In the genomic region with DNA sequence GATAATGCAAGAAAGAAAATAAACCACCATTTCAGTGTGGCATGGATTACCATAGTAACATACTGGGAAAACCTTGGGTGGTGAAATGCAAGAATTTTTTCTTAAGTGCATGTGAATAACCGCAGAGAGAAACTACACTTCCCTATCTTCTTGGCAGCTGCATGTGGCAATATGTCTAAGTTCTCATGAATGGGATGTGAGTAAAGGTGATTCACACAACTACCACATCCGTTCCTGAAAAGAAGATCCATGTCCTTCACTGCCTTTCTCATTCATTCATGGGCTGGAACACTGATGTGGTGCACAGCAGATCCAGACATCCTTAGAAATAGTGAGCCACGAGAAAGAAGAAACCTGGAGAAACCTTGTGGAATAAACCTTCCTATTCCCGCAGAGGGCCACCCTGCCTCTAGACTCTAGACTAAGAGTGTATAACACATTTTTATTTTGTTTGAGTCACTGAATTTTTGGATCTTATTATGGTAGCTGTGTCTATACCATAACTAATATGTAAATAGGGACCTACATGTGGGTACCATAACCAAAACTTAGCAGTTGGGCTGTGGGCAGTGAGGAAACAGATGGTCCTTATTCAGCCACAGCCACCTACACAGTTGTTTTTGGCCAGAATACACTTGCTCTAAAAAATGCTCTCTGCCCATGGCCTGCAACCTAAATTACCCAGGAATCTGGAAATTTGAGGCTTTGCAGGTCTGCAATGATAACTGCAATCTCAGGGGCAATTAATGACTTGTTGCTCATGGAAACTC, we compare ENCODE assay signal across 9 cellular contexts.
DNase-seq lines count a peak whose midpoint lies in the region; ATAC-seq, FAIRE-seq and TF ChIP-seq lines count a peak whose summit lies in the region.
"Had no signal": no experiment of that assay in that cellular context is flagged by ENCODE, and none has a peak within 500 bp of the region (broad histone marks: within the 10 kb centered on the region; RNA-seq: fewer than 3 reads in every experiment).

No MANE protein-coding gene starts in this region.

- H3K9ac ChIP-seq in keratinocyte (ENCODE audit: control insufficient read depth, extremely low read depth, insufficient read depth, low read length) (no peak overlapping the region), endodermal cell (ENCODE audit: extremely low read depth, low read length, poor library complexity, severe bottlenecking) (no peak overlapping the region)

- no peaks in the 10 kb centered on the region for H3K9me3 Mint-ChIP-seq in endodermal cell

- H3K27me3 ChIP-seq in keratinocyte (ENCODE audit: control insufficient read depth, extremely low read depth, insufficient read depth, low read length) (no peaks in the 10 kb centered on the region), endodermal cell (ENCODE audit: control insufficient read depth, insufficient read depth, low read length, poor library complexity, severe bottlenecking) (peaks cover 15% of the 10 kb centered on the region), adrenal gland (no peaks in the 10 kb centered on the region)

- TF ChIP-seq CTCF in keratinocyte (optimal IDR thresholded peaks at IDR 0.05 in 1 of 3, IDR thresholded peaks at IDR 0.05 in 1 of 3, conservative IDR thresholded peaks at IDR 0.05 in 1 of 3; ENCODE audit: extremely low read depth in 1 of 3, insufficient read depth in 2 of 3, low read length in 3 of 3) (no peak), endodermal cell (conservative IDR thresholded peaks at IDR 0.05) (no peak), adrenal gland (IDR thresholded peaks at IDR 0.05) (no peak)

- no peaks in the 10 kb centered on the region for H4K20me1 ChIP-seq in keratinocyte (ENCODE audit: control insufficient read depth, extremely low read depth, insufficient read depth, low read length)

- H3K4me3 Mint-ChIP-seq in endodermal cell: no peak overlapping the region

- intact Hi-C loops in adrenal gland (cut with DNase I): no loop called here

- no peak overlapping the region for H3K27ac Mint-ChIP-seq in endodermal cell

- H3K9me3 ChIP-seq in keratinocyte (ENCODE audit: control insufficient read depth, low read depth, low read length) (no peaks in the 10 kb centered on the region), endodermal cell (ENCODE audit: control insufficient read depth, low read length) (no peaks in the 10 kb centered on the region), adrenal gland (replicated peaks in 1 of 3) (no peaks in the 10 kb centered on the region)

- dilution Hi-C loops in keratinocyte (cut with MboI; ENCODE audit: extremely low pct_ligation_motif_present, low sequenced_read_pairs): no loop called here

- 97% methylated on average over 4 of the region's 4 CpGs; no CpG with 5 or more reads in 1 of the 2 experiments for WGBS in endodermal cell (ENCODE audit: insufficient coverage in 1 of 2, insufficient read length in 1 of 2), 2 experiments
- 73 to 80% (median 75%) methylated on average over 4 of the region's 4 CpGs for WGBS in adrenal gland, 4 donors

- peak; percentile 98 for DNase-seq in SKM-1 treated with dmso at 0.1 percent for 144 hours (lab: John Stamatoyannopoulos, UW; ENCODE audit: unreplicated experiment)
- DNase-seq in keratinocyte (ENCODE audit: low read depth, low spot score): peak; percentile 21
- no peak for DNase-seq in left lobe of liver (ENCODE audit: low spot score)
- no peak for DNase-seq in endodermal cell
- no peak for DNase-seq in activated CD4-positive, alpha-beta T cell treated with anti-CD3 and anti-CD28 coated beads for 48 hours
- no peak for DNase-seq in adrenal gland
- DNase-seq: erythroblast had no signal

- no peak overlapping the region for H3K27ac ChIP-seq in keratinocyte (ENCODE audit: control insufficient read depth, insufficient read depth, low read length)
- H3K27ac ChIP-seq in endodermal cell (ENCODE audit: low read depth, low read length): no peak overlapping the region
- H3K27ac ChIP-seq in adrenal gland: no peak overlapping the region

- FAIRE-seq in keratinocyte (lab: Jason Lieb, UNC): peak; percentile 86

- H3K36me3 ChIP-seq in keratinocyte (ENCODE audit: control insufficient read depth in 2 of 2, extremely low read depth in 1 of 2, insufficient read depth in 2 of 2, low read length in 2 of 2): no peaks in the 10 kb centered on the region
- H3K36me3 ChIP-seq in endodermal cell (ENCODE audit: control insufficient read depth, insufficient read depth, low read length): no peaks in the 10 kb centered on the region
- H3K36me3 ChIP-seq in adrenal gland (replicated peaks in 1 of 2): no peaks in the 10 kb centered on the region

- peaks cover 10% of the 10 kb centered on the region for H3K4me1 ChIP-seq in keratinocyte (ENCODE audit: control insufficient read depth, extremely low read depth, insufficient read depth, low read length)
- peaks cover 4% of the 10 kb centered on the region for H3K4me1 ChIP-seq in endodermal cell (ENCODE audit: control insufficient read depth, insufficient read depth, low read length)
- no peaks in the 10 kb centered on the region for H3K4me1 ChIP-seq in adrenal gland (replicated peaks in 1 of 2)

- no peak for TF ChIP-seq POLR2A in adrenal gland (IDR thresholded peaks at IDR 0.05)

- no peaks in the 10 kb centered on the region for H3K9me1 ChIP-seq in keratinocyte (ENCODE audit: control insufficient read depth, extremely low read depth, insufficient read depth, low read length)

- no peaks in the 10 kb centered on the region for H3K79me2 ChIP-seq in keratinocyte (ENCODE audit: control insufficient read depth, insufficient read depth, low read length)

- H3K4me2 ChIP-seq in keratinocyte (ENCODE audit: control insufficient read depth, extremely low read depth, insufficient read depth, low read depth, low read length): no peak overlapping the region

- peaks cover 4% of the 10 kb centered on the region for H3K27me3 Mint-ChIP-seq in endodermal cell (ENCODE audit: insufficient read depth)

- peaks cover 14% of the 10 kb centered on the region for H3K4me1 Mint-ChIP-seq in endodermal cell

- ATAC-seq in GM18502 (IDR thresholded peaks at IDR 0.05; ENCODE audit: poor library complexity, unreplicated experiment) (peak; percentile 75), HG03378 (IDR thresholded peaks at IDR 0.05; ENCODE audit: unreplicated experiment) (peak; percentile 48), left lobe of liver (no peak)

- no peaks in the 10 kb centered on the region for H3K36me3 Mint-ChIP-seq in endodermal cell (ENCODE audit: low read depth)

- H3K4me3 ChIP-seq in keratinocyte (ENCODE audit: control insufficient read depth in 2 of 3, extremely low read depth in 1 of 3, insufficient read depth in 2 of 3, low read depth in 1 of 3, low read length in 3 of 3) (no peak overlapping the region), endodermal cell (ENCODE audit: low read length) (no peak overlapping the region), adrenal gland (no peak overlapping the region)

- H2AFZ ChIP-seq in keratinocyte (ENCODE audit: control insufficient read depth, low read length): no peak overlapping the region

Comparison
In these comparisons a context has a peak if more than half of its experiments do, and no peak if none do; other contexts are left out.
1. DNase-seq: peak in SKM-1 treated with dmso at 0.1 percent for 144 hours (single experiment) and keratinocyte (single experiment); none in left lobe of liver (single experiment), endodermal cell (single experiment), activated CD4-positive, alpha-beta T cell treated with anti-CD3 and anti-CD28 coated beads for 48 hours (single experiment) and adrenal gland (0 of 7).